Comparison of ENCODE assay signal across 8 cellular contexts in the genomic region with DNA sequence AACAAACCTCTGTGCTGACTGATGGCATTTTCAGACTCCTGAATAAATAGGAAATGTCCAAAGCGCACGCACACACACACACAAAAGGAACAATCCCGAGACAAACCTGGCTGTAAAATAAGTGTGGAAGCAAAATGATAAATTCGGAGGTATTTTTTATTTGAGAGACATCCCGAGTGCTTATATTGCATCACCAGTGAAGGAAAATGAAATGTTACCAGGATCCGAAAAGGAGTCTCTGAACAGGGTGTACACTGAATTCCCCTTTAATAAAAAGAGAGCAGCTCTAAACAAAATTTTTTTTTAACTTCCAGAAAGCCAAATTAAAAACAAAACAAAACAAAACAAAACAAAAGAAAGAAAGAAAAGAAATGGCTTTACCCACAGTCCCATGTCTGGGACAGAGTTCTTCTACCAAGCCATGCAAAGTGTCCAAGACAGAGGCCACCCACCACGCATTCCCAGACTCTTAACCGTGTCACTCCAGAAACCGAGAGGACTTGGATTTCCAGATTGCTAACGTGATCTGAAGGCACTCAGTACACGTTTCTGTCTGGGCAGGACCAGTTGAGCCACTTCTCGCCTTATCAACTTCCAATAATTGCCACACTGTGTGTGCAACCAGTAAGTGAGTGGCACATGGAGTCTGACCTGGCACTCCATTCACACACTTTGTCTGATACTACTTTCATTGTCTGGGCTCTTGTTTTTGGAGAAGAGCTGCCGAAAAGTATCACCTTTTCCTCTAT. TPM values are rescaled to one million over a fixed set of nuclear protein-coding genes. Genes with fewer than 3 reads are reported as not detected.
A peak's percentile ranks its signal among the peaks of the same experiment; 100 is the strongest.
DNase-seq lines count a peak whose midpoint lies in the region; ATAC-seq and TF ChIP-seq lines count a peak whose summit lies in the region.

No MANE protein-coding gene starts in this region.

- no TSS peak for BruUV-seq in PC-3 (replicated peaks; lab: Mats Ljungman, UMichigan)

- ATAC-seq in PC-3 (peak; percentile 29), HG03432 (IDR thresholded peaks at IDR 0.05; ENCODE audit: unreplicated experiment) (no peak)

- H4K20me1 ChIP-seq in PC-3 (ENCODE audit: low read length): peaks cover 17% of the 10 kb centered on the region

- peak overlapping the region; percentile 92 for H3K4me3 ChIP-seq in PC-3 (ENCODE audit: low read length)
- peak overlapping the region; percentile 91 for H3K4me3 ChIP-seq in epithelial cell of proximal tubule (ENCODE audit: low read depth, low read length)
- peak overlapping the region; percentile 82 to 86 for H3K4me3 ChIP-seq in muscle layer of duodenum (ENCODE audit: low read depth in 1 of 2, low read length in 2 of 2)

- H3K27ac ChIP-seq in PC-3 (ENCODE audit: low read length) (peak overlapping the region; percentile 89), muscle layer of duodenum (ENCODE audit: low read length) (peak overlapping the region; percentile 75)

- no peaks in the 10 kb centered on the region for H3K9me2 ChIP-seq in PC-3 (replicated peaks; ENCODE audit: low read length)

- peaks cover 17% of the 10 kb centered on the region for H3K36me3 ChIP-seq in PC-3 (ENCODE audit: low read depth, low read length)
- H3K36me3 ChIP-seq in muscle layer of duodenum (ENCODE audit: control insufficient read depth in 1 of 2, insufficient read depth in 2 of 2, low read length in 2 of 2): no peaks in the 10 kb centered on the region

- CTCF ChIA-PET in HEK293T (lab: Yijun Ruan, JAX): no interaction called here
- CTCF ChIA-PET in PC-3 (lab: Charles Lee): no interaction called here

- DNase-seq in EH (ENCODE audit: low read depth): peak; percentile 48
- peak; percentile 56 for DNase-seq in HEK293T (ENCODE audit: extremely low spot score)
- DNase-seq in PC-3: peak; percentile 59
- DNase-seq in epithelial cell of proximal tubule (ENCODE audit: low read depth): no peak
- DNase-seq in mesenteric fat pad (ENCODE audit: low spot score): no peak
- no peak for DNase-seq in NCI-H2029 (lab: John Stamatoyannopoulos, UW)

- H3K4me2 ChIP-seq in PC-3 (ENCODE audit: low read length): peak overlapping the region; percentile 85

- no peaks in the 10 kb centered on the region for H3F3A ChIP-seq in PC-3 (ENCODE audit: low read length, unreplicated experiment)

- H3K9me3 ChIP-seq in PC-3 (ENCODE audit: low read length) (0 out of 2 replicates have a peak, but pooled peaks cover 2% of the 10 kb centered on the region), muscle layer of duodenum (ENCODE audit: control insufficient read depth in 1 of 2, low read length in 2 of 2) (no peaks in the 10 kb centered on the region)

- peak overlapping the region; percentile 45 for H2AFZ ChIP-seq in PC-3 (ENCODE audit: low read length)

- TF ChIP-seq CTCF in PC-3 (conservative IDR thresholded peaks at IDR 0.05; ENCODE audit: low read depth, low read length) (no peak), epithelial cell of proximal tubule (conservative IDR thresholded peaks at IDR 0.05; ENCODE audit: low read depth, low read length) (no peak)

- POLR2A ChIA-PET in HEK293T (lab: Yijun Ruan, JAX): no interaction called here
- POLR2A ChIA-PET in PC-3 (lab: Charles Lee; ENCODE audit: unreplicated experiment): no interaction called here

- peak overlapping the region; percentile 78 for H3K9ac ChIP-seq in PC-3 (ENCODE audit: low read length)

- H3K27me3 ChIP-seq in PC-3 (ENCODE audit: low read length): no peaks in the 10 kb centered on the region
- H3K27me3 ChIP-seq in muscle layer of duodenum (ENCODE audit: low read depth, low read length): no peaks in the 10 kb centered on the region

- peaks cover 58% of the 10 kb centered on the region for H3K4me1 ChIP-seq in PC-3 (ENCODE audit: insufficient read depth, low read length)
- peaks cover 0 to 6% of the 10 kb centered on the region in 2 donors for H3K4me1 ChIP-seq in muscle layer of duodenum (ENCODE audit: control insufficient read depth in 1 of 2, insufficient read depth in 2 of 2, low read length in 2 of 2)

- intact Hi-C loops in PC-3 (cut with micrococcal nuclease): loop anchor here (5.0 kb wide), 2 partner anchors 82 to 363 kb away; a partner anchor contains a TSS

- peaks cover 59% of the 10 kb centered on the region for H3K79me2 ChIP-seq in PC-3 (ENCODE audit: low read length)

TF ChIP-seq in HEK293T, 16 proteins besides CTCF, POLR2A, EP300 and RAD21:
- TF ChIP-seq L3MBTL2 (conservative IDR thresholded peaks at IDR 0.05): peak; percentile 37; the same call in 1 of the 2 replicates
- no peak for TF ChIP-seq ZNF384 (IDR thresholded peaks at IDR 0.05)
- TF ChIP-seq SUZ12 (IDR thresholded peaks at IDR 0.05): no peak
- no peak for TF ChIP-seq FOXK2 (IDR thresholded peaks at IDR 0.05)
- TF ChIP-seq ARNT (IDR thresholded peaks at IDR 0.05): no peak
- no peak for TF ChIP-seq BHLHE40 (IDR thresholded peaks at IDR 0.05; ENCODE audit: borderline replicate concordance)
- no peak for TF ChIP-seq TARDBP (IDR thresholded peaks at IDR 0.05)
- no peak for TF ChIP-seq NFRKB (IDR thresholded peaks at IDR 0.05)
- no peak for TF ChIP-seq FOXA1 (IDR thresholded peaks at IDR 0.05)
- TF ChIP-seq SP1 (IDR thresholded peaks at IDR 0.05): no peak
- no peak for TF ChIP-seq FOXM1 (IDR thresholded peaks at IDR 0.05; ENCODE audit: borderline replicate concordance)
- no peak for TF ChIP-seq HDGF (IDR thresholded peaks at IDR 0.05; ENCODE audit: borderline replicate concordance)
- no peak for TF ChIP-seq CTBP1 (IDR thresholded peaks at IDR 0.05; ENCODE audit: borderline replicate concordance)
- no peak for TF ChIP-seq ELF4 (IDR thresholded peaks at IDR 0.05)
- TF ChIP-seq, protein P1, sequence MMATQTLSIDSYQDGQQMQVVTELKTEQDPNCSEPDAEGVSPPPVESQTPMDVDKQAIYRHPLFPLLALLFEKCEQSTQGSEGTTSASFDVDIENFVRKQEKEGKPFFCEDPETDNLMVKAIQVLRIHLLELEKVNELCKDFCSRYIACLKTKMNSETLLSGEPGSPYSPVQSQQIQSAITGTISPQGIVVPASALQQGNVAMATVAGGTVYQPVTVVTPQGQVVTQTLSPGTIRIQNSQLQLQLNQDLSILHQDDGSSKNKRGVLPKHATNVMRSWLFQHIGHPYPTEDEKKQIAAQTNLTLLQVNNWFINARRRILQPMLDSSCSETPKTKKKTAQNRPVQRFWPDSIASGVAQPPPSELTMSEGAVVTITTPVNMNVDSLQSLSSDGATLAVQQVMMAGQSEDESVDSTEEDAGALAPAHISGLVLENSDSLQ (IDR thresholded peaks at IDR 0.05): peak; percentile 77
- no peak for TF ChIP-seq LEF1 (IDR thresholded peaks at IDR 0.05; ENCODE audit: borderline replicate concordance)

RNA-seq across cellular contexts. Expression of a gene that starts 0.8 kb away (rescaled TPM):
- total RNA-seq in PC-3 (2014; rRNA removed) (22.3 and 28.0 TPM in 2 replicates), epithelial cell of proximal tubule (13.3 and 20.0 TPM in 2 replicates), mesenteric fat pad (31.7 TPM)

Comparison
In these comparisons a context has a peak if more than half of its experiments do, and no peak if none do; other contexts are left out.
1. DNase-seq: peak in EH (single experiment), HEK293T (single experiment) and PC-3 (single experiment); none in epithelial cell of proximal tubule (single experiment), mesenteric fat pad (single experiment) and NCI-H2029 (single experiment).
2. Peak in every context shown above with its lines, with median percentiles within 50 percentile points of each other: H3K4me3 ChIP-seq.